ENCODE assay signal across 31 cellular contexts in the genomic region with DNA sequence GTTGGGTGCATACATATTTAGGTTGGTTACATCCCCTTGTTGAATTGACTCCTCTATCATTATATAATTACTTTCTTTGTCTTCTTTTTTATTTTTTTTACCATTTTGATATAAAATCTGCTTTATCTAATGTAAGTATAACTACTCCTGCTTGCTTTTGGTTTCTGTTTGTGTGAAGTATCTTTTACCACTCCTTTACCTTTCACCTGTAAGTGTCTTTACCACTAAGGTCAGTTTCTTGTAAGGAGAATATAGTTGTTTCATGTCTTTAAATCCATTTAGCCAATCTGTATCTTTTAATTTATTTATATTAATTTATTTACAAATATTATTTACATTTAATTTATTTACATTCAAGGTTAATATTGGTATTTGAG. TPM values are rescaled to one million over a fixed set of nuclear protein-coding genes. Genes with fewer than 3 reads are reported as not detected.
DNase-seq lines count a peak whose midpoint lies in the region; ATAC-seq and TF ChIP-seq lines count a peak whose summit lies in the region.
"Had no signal": no experiment of that assay in that cellular context is flagged by ENCODE, and none has a peak within 500 bp of the region (broad histone marks: within the 10 kb centered on the region; RNA-seq: fewer than 3 reads in every experiment).

No MANE protein-coding gene starts in this region.

- no peak overlapping the region for H3K4me3 ChIP-seq in mesendoderm (ENCODE audit: low read length)
- H3K4me3 ChIP-seq: adrenal gland, HAP-1, left ventricle myocardium inferior, neural progenitor cell, skin epidermis, upper lobe of right lung had no signal

- H3K23ac ChIP-seq in mesendoderm (ENCODE audit: low read length), result no peak overlapping the region

- no peak overlapping the region for H3K4ac ChIP-seq in mesendoderm (ENCODE audit: low read depth, low read length)

- no peak overlapping the region for H3K27ac Mint-ChIP-seq in mesothelial cell of epicardium
- H3K27ac Mint-ChIP-seq: activated CD4-positive, alpha-beta memory T cell treated with anti-CD3 and anti-CD28 coated beads, Interleukin-2, amount 10 ng/mL, durations not matched to agents 7 days and 5 days; activated naive CD4-positive, alpha-beta T cell treated with anti-CD3 and anti-CD28 coated beads, Interleukin-2, amount 10 ng/mL, durations not matched to agents 7 days and 5 days; neural progenitor cell had no signal

- no peak for TF ChIP-seq CTCF in mesothelial cell of epicardium (IDR thresholded peaks at IDR 0.05; ENCODE audit: unreplicated experiment)

- no peak overlapping the region for H2AK5ac ChIP-seq in mesendoderm (ENCODE audit: low read length)

- no peak overlapping the region for H3K56ac ChIP-seq in mesendoderm (ENCODE audit: low read length)

- no peak overlapping the region for H3K4me3 Mint-ChIP-seq in mesothelial cell of epicardium
- H3K4me3 Mint-ChIP-seq: activated CD4-positive, alpha-beta memory T cell treated with anti-CD3 and anti-CD28 coated beads, Interleukin-2, amount 10 ng/mL, durations not matched to agents 7 days and 5 days; activated naive CD4-positive, alpha-beta T cell treated with anti-CD3 and anti-CD28 coated beads, Interleukin-2, amount 10 ng/mL, durations not matched to agents 7 days and 5 days; neural progenitor cell had no signal

- H3K27me3 ChIP-seq in mesendoderm (ENCODE audit: insufficient read depth, low read length, poor library complexity), result no peaks in the 10 kb centered on the region
- H3K27me3 ChIP-seq: adrenal gland, neural progenitor cell, upper lobe of right lung had no signal

- H3K27me3 Mint-ChIP-seq in mesothelial cell of epicardium (ENCODE audit: low read depth), result no peaks in the 10 kb centered on the region
- H3K27me3 Mint-ChIP-seq: activated CD4-positive, alpha-beta memory T cell treated with anti-CD3 and anti-CD28 coated beads, Interleukin-2, amount 10 ng/mL, durations not matched to agents 7 days and 5 days had no signal

- H4K5ac ChIP-seq in mesendoderm (ENCODE audit: low read length), result no peak overlapping the region

- ATAC-seq in GM18858 (IDR thresholded peaks at IDR 0.05; ENCODE audit: unreplicated experiment) (peak; percentile 38), GM21717 (IDR thresholded peaks at IDR 0.05; ENCODE audit: unreplicated experiment) (peak; percentile 38), HG03354 (IDR thresholded peaks at IDR 0.05; ENCODE audit: poor library complexity, severe bottlenecking, unreplicated experiment) (peak; percentile 40), GM19324 (IDR thresholded peaks at IDR 0.05; ENCODE audit: low FRiP score, unreplicated experiment) (no peak), HG03521 (IDR thresholded peaks at IDR 0.05; ENCODE audit: unreplicated experiment) (no peak)
- ATAC-seq: esophagus mucosa had no signal

- H3K79me2 ChIP-seq in mesendoderm (ENCODE audit: control insufficient read depth, insufficient read depth, low read length), result no peaks in the 10 kb centered on the region

- H3K4me1 ChIP-seq in mesendoderm (ENCODE audit: control insufficient read depth, low read depth, low read length), result no peaks in the 10 kb centered on the region
- H3K4me1 ChIP-seq: adrenal gland, left ventricle myocardium inferior, neural progenitor cell, upper lobe of right lung had no signal

- no peak overlapping the region for H3K27ac ChIP-seq in mesendoderm (ENCODE audit: low read depth, low read length)
- H3K27ac ChIP-seq: adrenal gland, left ventricle myocardium inferior, neural progenitor cell, skin epidermis, upper lobe of right lung had no signal

- no peak overlapping the region for H4K8ac ChIP-seq in mesendoderm (ENCODE audit: low read depth, low read length)

- H3K9ac ChIP-seq in mesendoderm (ENCODE audit: low read length), result no peak overlapping the region
- H3K9ac ChIP-seq: neural progenitor cell had no signal

- H2BK15ac ChIP-seq in mesendoderm (replicated peaks; ENCODE audit: low read depth), result peak overlapping the region; percentile 27

- no peak overlapping the region for H2BK5ac ChIP-seq in mesendoderm (ENCODE audit: low read length)

- no peak overlapping the region for H3K18ac ChIP-seq in mesendoderm (ENCODE audit: low read length)

- H3K4me1 Mint-ChIP-seq in mesothelial cell of epicardium, result peaks cover 4% of the 10 kb centered on the region
- H3K4me1 Mint-ChIP-seq: neural progenitor cell had no signal

- H3K36me3 Mint-ChIP-seq in mesothelial cell of epicardium, result no peaks in the 10 kb centered on the region
- H3K36me3 Mint-ChIP-seq: activated naive CD4-positive, alpha-beta T cell treated with anti-CD3 and anti-CD28 coated beads, Interleukin-2, amount 10 ng/mL, durations not matched to agents 7 days and 5 days; neural progenitor cell had no signal

- H2BK120ac ChIP-seq in mesendoderm (ENCODE audit: low read depth, low read length), result no peak overlapping the region

- no peak overlapping the region for H3K4me2 ChIP-seq in mesendoderm (ENCODE audit: low read length)
- H3K4me2 ChIP-seq: neural progenitor cell had no signal

- no peaks in the 10 kb centered on the region for H3K79me1 ChIP-seq in mesendoderm (ENCODE audit: low read length)

- DNase-seq in mesendoderm (no peak), mesothelial cell of epicardium (ENCODE audit: low spot score in 2 of 2, unreplicated experiment in 2 of 2) (no peak), COR-L47 (lab: John Stamatoyannopoulos, UW) (no peak)
- DNase-seq: activated CD4-positive, alpha-beta memory T cell treated with anti-CD3 and anti-CD28 coated beads, Interleukin-2, amount 10 ng/mL, durations not matched to agents 7 days and 5 days; activated CD4-positive, alpha-beta T cell treated with anti-CD3 and anti-CD28 coated beads for 1 hour; activated naive CD4-positive, alpha-beta T cell treated with anti-CD3 and anti-CD28 coated beads, Interleukin-2, amount 10 ng/mL, durations not matched to agents 7 days and 5 days; adrenal gland; central memory CD4-positive, alpha-beta T cell; DMS79 treated with DMSO at 0.1 percent for 48 hours; GDM1; KG1; left ventricle myocardium inferior; mesenchymal stem cell; NCI-H2029 treated with DMSO at 0.1 percent for 48 hours; NCI-H524 treated with DMSO at 0.1 percent for 48 hours; Right ventricle myocardium superior; upper lobe of right lung had no signal

- H3K9me3 Mint-ChIP-seq in mesothelial cell of epicardium, result peaks cover 8% of the 10 kb centered on the region
- H3K9me3 Mint-ChIP-seq: activated CD4-positive, alpha-beta memory T cell treated with anti-CD3 and anti-CD28 coated beads, Interleukin-2, amount 10 ng/mL, durations not matched to agents 7 days and 5 days; activated naive CD4-positive, alpha-beta T cell treated with anti-CD3 and anti-CD28 coated beads, Interleukin-2, amount 10 ng/mL, durations not matched to agents 7 days and 5 days; neural progenitor cell had no signal

- H3K36me3 ChIP-seq in mesendoderm (ENCODE audit: control insufficient read depth, insufficient read depth, low read length), result no peaks in the 10 kb centered on the region
- H3K36me3 ChIP-seq: adrenal gland, HAP-1, left ventricle myocardium inferior, neural progenitor cell, upper lobe of right lung had no signal

RNA-seq across cellular contexts. Expression of gene INSL4, which starts 33.0 kb away (rescaled TPM):
- not detected for polyA plus RNA-seq in mesendoderm (2013, experiment 1 of 2)
- polyA plus RNA-seq in mesendoderm (2013, experiment 2 of 2), result not detected
- not detected in 3 replicates for total RNA-seq in mesothelial cell of epicardium
- total RNA-seq: activated CD4-positive, alpha-beta memory T cell treated with anti-CD3 and anti-CD28 coated beads, Interleukin-2, amount 10 ng/mL, durations not matched to agents 7 days and 5 days; adrenal gland; dermis blood vessel endothelial cell; esophagus mucosa; fibroblast of villous mesenchyme; left ventricle myocardium inferior; MCF 10A; myocyte; Right ventricle myocardium superior; T-helper 2 cell treated with Interferon-gamma antibody and Interleukin-4, amounts not matched to agents 100 ng/mL and 5 ng/mL, for 36 hours; upper lobe of right lung had no signal
- polyA plus RNA-seq: adrenal gland had no signal

RNA-seq across cellular contexts. Expression of gene RLN2, which starts 40.3 kb away (rescaled TPM):
- 3.2 TPM for polyA plus RNA-seq in mesendoderm (2013, experiment 1 of 2)
- polyA plus RNA-seq in mesendoderm (2013, experiment 2 of 2), result 3.1 TPM
- 2.8 to 3.8 TPM (median 3.4 TPM) in 3 replicates for total RNA-seq in mesothelial cell of epicardium
- total RNA-seq: dermis blood vessel endothelial cell, esophagus mucosa, MCF 10A, Right ventricle myocardium superior, upper lobe of right lung had no signal
- polyA plus RNA-seq: adrenal gland had no signal

Comparison
In these comparisons a context has a peak if more than half of its experiments do, and no peak if none do; other contexts are left out.
1. ATAC-seq: peak in GM18858 (single experiment), GM21717 (single experiment) and HG03354 (single experiment); none in GM19324 (single experiment) and HG03521 (single experiment).